ENCODE assay signal across 12 cellular contexts in the genomic region with DNA sequence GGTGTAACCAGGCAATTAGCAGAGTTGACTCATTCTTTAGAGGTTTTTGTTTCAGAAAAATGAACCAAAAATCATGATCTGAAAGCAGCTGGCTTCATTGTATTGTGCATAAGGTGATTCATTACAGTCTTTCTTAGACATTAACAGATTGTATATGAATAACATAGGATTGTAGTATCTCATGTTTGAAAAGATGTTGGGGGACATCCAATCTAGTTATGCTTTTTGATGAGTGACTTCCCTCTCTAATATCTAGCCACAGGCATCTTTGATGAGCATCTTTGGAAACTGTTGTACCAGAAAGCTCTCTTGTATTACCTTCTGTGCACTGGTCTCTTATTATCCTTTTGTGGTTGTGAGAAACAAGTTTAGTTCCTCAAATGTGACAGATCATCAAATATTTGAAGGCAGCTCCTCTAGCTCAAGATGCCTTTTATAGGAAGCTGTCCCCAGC. TPM values are rescaled to one million over a fixed set of nuclear protein-coding genes. Genes with fewer than 3 reads are reported as not detected.
DNase-seq lines count a peak whose midpoint lies in the region; ATAC-seq and TF ChIP-seq lines count a peak whose summit lies in the region.
"Had no signal": no experiment of that assay in that cellular context is flagged by ENCODE, and none has a peak within 500 bp of the region (broad histone marks: within the 10 kb centered on the region; RNA-seq: fewer than 3 reads in every experiment).

No MANE protein-coding gene starts in this region.

- no peaks in the 10 kb centered on the region for H3K4me1 ChIP-seq in naive thymus-derived CD4-positive, alpha-beta T cell (ENCODE audit: control insufficient read depth in 2 of 2, insufficient read depth in 2 of 2, low read length in 2 of 2)

- H3K4me1 Mint-ChIP-seq in naive thymus-derived CD4-positive, alpha-beta T cell: peaks cover 0 to 70% (median 4%) of the 10 kb centered on the region in 7 donors

- DNase-seq in NB4 (ENCODE audit: low read depth): peak; percentile 46
- no peak for DNase-seq in naive thymus-derived CD4-positive, alpha-beta T cell
- no peak for DNase-seq in putamen (ENCODE audit: low spot score)
- DNase-seq in caudate nucleus (lab: John Stamatoyannopoulos, UW): no peak
- DNase-seq in NAMALWA (ENCODE audit: low spot score): no peak
- DNase-seq: DMS 273 treated with DMSO at 0.1 percent for 48 hours, SK-N-SH had no signal

- peak overlapping the region in 1 of 10 donors; percentile 42 for H3K4me3 Mint-ChIP-seq in naive thymus-derived CD4-positive, alpha-beta T cell

- H3K27me3 Mint-ChIP-seq in naive thymus-derived CD4-positive, alpha-beta T cell: peaks cover 0 to 14% (median 5%) of the 10 kb centered on the region in 5 donors
- H3K27me3 Mint-ChIP-seq: brain had no signal

- H3K9me3 ChIP-seq in naive thymus-derived CD4-positive, alpha-beta T cell (ENCODE audit: control insufficient read depth in 2 of 3, low read length in 3 of 3): no peaks in the 10 kb centered on the region
- H3K9me3 ChIP-seq: SK-N-SH had no signal

- no peaks in the 10 kb centered on the region for H3K36me3 ChIP-seq in naive thymus-derived CD4-positive, alpha-beta T cell (ENCODE audit: control insufficient read depth in 2 of 3, insufficient read depth in 3 of 3, low read length in 3 of 3)

- POLR2A ChIA-PET in naive thymus-derived CD4-positive, alpha-beta T cell (lab: Charles Lee): no interaction called here

- no peak overlapping the region for H3K4me3 ChIP-seq in NB4 (ENCODE audit: low read depth, low read length)
- H3K4me3 ChIP-seq in naive thymus-derived CD4-positive, alpha-beta T cell (ENCODE audit: low read length): no peak overlapping the region

- H3K27me3 ChIP-seq in naive thymus-derived CD4-positive, alpha-beta T cell (ENCODE audit: control insufficient read depth in 2 of 2, insufficient read depth in 2 of 2, low read length in 2 of 2): no peaks in the 10 kb centered on the region

- H3K36me3 Mint-ChIP-seq in naive thymus-derived CD4-positive, alpha-beta T cell: peaks cover 0 to 25% (median 5%) of the 10 kb centered on the region in 5 donors

- ATAC-seq in GM18867 (IDR thresholded peaks at IDR 0.05; ENCODE audit: unreplicated experiment) (peak; percentile 45), GM21619 (IDR thresholded peaks at IDR 0.05; ENCODE audit: unreplicated experiment) (peak; percentile 44)
- ATAC-seq in naive thymus-derived CD4-positive, alpha-beta T cell: peak; percentile 41

- no peak for TF ChIP-seq CTCF in NB4 (IDR thresholded peaks at IDR 0.05; ENCODE audit: low read depth, low read length)

- peak overlapping the region in 2 of 9 donors; percentile 46 to 47 for H3K27ac Mint-ChIP-seq in naive thymus-derived CD4-positive, alpha-beta T cell

- no peak overlapping the region for H3K27ac ChIP-seq in naive thymus-derived CD4-positive, alpha-beta T cell (ENCODE audit: low read depth, low read length)
- H3K27ac ChIP-seq in caudate nucleus (ENCODE audit: low read depth, low read length): no peak overlapping the region
- H3K27ac ChIP-seq: epithelial cell of prostate, KMS-11 had no signal

- CTCF ChIA-PET in naive thymus-derived CD4-positive, alpha-beta T cell (lab: Charles Lee): no interaction called here

- intact Hi-C loops in naive thymus-derived CD4-positive, alpha-beta T cell (cut with micrococcal nuclease): no loop called here

- peaks cover 0 to 6% (median 0%) of the 10 kb centered on the region in 11 donors for H3K9me3 Mint-ChIP-seq in naive thymus-derived CD4-positive, alpha-beta T cell
- H3K9me3 Mint-ChIP-seq: brain had no signal

- no peak for TF ChIP-seq POLR2A in NB4 (IDR thresholded peaks at IDR 0.05; ENCODE audit: extremely low read depth, insufficient read length)

RNA-seq across cellular contexts. Expression of gene GRK3, which starts 8.3 kb away (rescaled TPM):
- total RNA-seq in naive thymus-derived CD4-positive, alpha-beta T cell: 10 to 100 TPM in 2 of 5 experiments, 1 to 10 TPM in 3; 5.6 to 44.8 (median 6.5) TPM
- polyA plus RNA-seq in naive thymus-derived CD4-positive, alpha-beta T cell: 1 to 10 TPM in 1 of 2 donors, under 1 TPM in 1; 0.69 to 1.0 TPM
